ENCODE assay signal across 8 cellular contexts in genomic region chr1:45302505-45303331, GRCh38. TPM values are rescaled to one million over a fixed set of nuclear protein-coding genes. Genes with fewer than 3 reads are reported as not detected.
DNase-seq lines count a peak whose midpoint lies in the region; ATAC-seq, FAIRE-seq and TF ChIP-seq lines count a peak whose summit lies in the region.

No MANE protein-coding gene starts in this region.

- H3K36me3 ChIP-seq in K562 (ENCODE audit: control insufficient read depth, insufficient read depth, low read length) (no peaks in the 10 kb centered on the region), lower lobe of right lung (no peaks in the 10 kb centered on the region), transverse colon (no peaks in the 10 kb centered on the region)

- no TSS peak for BruUV-seq in K562 (replicated peaks; lab: Mats Ljungman, UMichigan)

- H3K79me2 ChIP-seq in K562 (ENCODE audit: control insufficient read depth, insufficient read depth, low read length) = peaks cover 9% of the 10 kb centered on the region; the same call in 2 of the 3 replicates

- no peak for FAIRE-seq in K562 (lab: Jason Lieb, UNC)

- H3K4me1 ChIP-seq in K562 (replicated peaks in 1 of 2; ENCODE audit: control insufficient read depth in 2 of 2, insufficient read depth in 2 of 2, low read length in 2 of 2) = peaks cover 24 to 30% of the 10 kb centered on the region in 2 experiments
- peaks cover 16% of the 10 kb centered on the region for H3K4me1 ChIP-seq in lower lobe of right lung
- peaks cover 8 to 16% (median 10%) of the 10 kb centered on the region in 4 donors for H3K4me1 ChIP-seq in transverse colon

- TF ChIP-seq EP300 in K562 (IDR thresholded peaks at IDR 0.05; ENCODE audit: low read length) (no peak), transverse colon (IDR thresholded peaks at IDR 0.05; ENCODE audit: low read depth) (no peak)

- H3K27ac ChIP-seq in K562 (ENCODE audit: extremely low read depth, low read depth, low read length) (peak overlapping the region; percentile 88), lower lobe of right lung (peak overlapping the region; percentile 85), transverse colon (peak overlapping the region; percentile 85 to 98 (median 92))

- no peaks in the 10 kb centered on the region for H3K9me1 ChIP-seq in K562 (ENCODE audit: control insufficient read depth, insufficient read depth, low read length)

- CTCF ChIA-PET in K562 (lab: Yijun Ruan, JAX; ENCODE audit: low intra/inter-chr PET ratio) = interaction anchor here (0.8 to 5.3 kb wide), 4 partner anchors 285 to 527 kb away, joined by 3 to 58 read pairs (median 14); partner anchors contain the start of gene RPS8

- H3K27ac Mint-ChIP-seq in activated T-cell treated with anti-CD3 and anti-CD28 coated beads, Interleukin-2, amount 50 U/mL, for 24 hours = peak overlapping the region; percentile 97

- H3K36me3 Mint-ChIP-seq in activated T-cell treated with anti-CD3 and anti-CD28 coated beads, Interleukin-2, amount 50 U/mL, for 24 hours (ENCODE audit: low read depth) = peaks cover 6% of the 10 kb centered on the region

- H3K9me3 ChIP-seq in K562 (replicated peaks; ENCODE audit: control insufficient read depth, insufficient read depth, low read depth, low read length) (no peaks in the 10 kb centered on the region), lower lobe of right lung (no peaks in the 10 kb centered on the region), transverse colon (no peaks in the 10 kb centered on the region)

- TF ChIP-seq POLR2A in K562 (conservative IDR thresholded peaks at IDR 0.05) (no peak), transverse colon (IDR thresholded peaks at IDR 0.05) (no peak)

- TF ChIP-seq RAD21 in K562 (CRISPR knock-in tag; conservative IDR thresholded peaks at IDR 0.05 in 1 of 2, IDR thresholded peaks at IDR 0.05 in 1 of 2) = no peak

- H3K4me3 ChIP-seq in K562 = peak overlapping the region; percentile 52
- peak overlapping the region; percentile 83 for H3K4me3 ChIP-seq in lower lobe of right lung
- H3K4me3 ChIP-seq in transverse colon = peak overlapping the region; percentile 16 to 94 (median 56)

- peak overlapping the region; percentile 85 to 93 for H3K9ac ChIP-seq in K562 (ENCODE audit: insufficient read depth in 1 of 2, low read depth in 2 of 2, low read length in 2 of 2)

- H3K27me3 ChIP-seq in K562 (ENCODE audit: control insufficient read depth in 2 of 2, insufficient read depth in 2 of 2, low read length in 2 of 2) (no peaks in the 10 kb centered on the region), lower lobe of right lung (ENCODE audit: low read depth) (no peaks in the 10 kb centered on the region), transverse colon (no peaks in the 10 kb centered on the region)

- intact Hi-C loops in K562 (cut with micrococcal nuclease) = loop anchor here (2.0 to 5.0 kb wide), 3 partner anchors 70 to 570 kb away; partner anchors contain the start of gene RNU5D-1
- intact Hi-C loops in lower lobe of right lung (cut with DNase I) = no loop called here
- intact Hi-C loops in transverse colon (cut with DNase I; ENCODE audit: low total_unique reads) = loop anchor here (5.0 kb wide), 1 partner anchor 525 kb away; the partner anchor contains the start of gene RPS8
- intact Hi-C loops in posterior cingulate gyrus (cut with DNase I) = loop anchor here (1.0 to 10.0 kb wide), 4 partner anchors 38 to 568 kb away; partner anchors contain the start of genes KIF2C, MUTYH, RNU5D-1 and TOE1

- no peak for DNase-seq in activated T-cell treated with anti-CD3 and anti-CD28 coated beads, Interleukin-2, amount 50 U/mL, for 24 hours
- no peak for DNase-seq in activated T-cell treated with anti-CD3 and anti-CD28 coated beads, Interleukin-2, amount 50 U/mL, for 1 hour
- DNase-seq in K562 (ENCODE audit: extremely low read depth in 1 of 4, low spot score in 3 of 4) (no peak), lower lobe of right lung (no peak), transverse colon (no peak), posterior cingulate gyrus (no peak)
- no peak for DNase-seq in NK-92 treated with Interleukin-12 subunit alpha and Interleukin-12 subunit beta, amount 100 ng/mL, for 24 hours (lab: John Stamatoyannopoulos, UW)

- peak overlapping the region; percentile 86 for H2AFZ ChIP-seq in K562 (ENCODE audit: low read depth, low read length)

- 49% methylated on average over 25 of the region's 25 CpGs for WGBS in K562 (ENCODE audit: insufficient coverage, low coverage, missing lambda C conversion rate)
- WGBS in transverse colon (ENCODE audit: low coverage in 1 of 2), 2 donors = 59 to 81% methylated on average over 6 to 25 of the region's 25 CpGs

- ATAC-seq in K562 (peak; percentile 0; the same call in 2 of the 3 replicates), lower lobe of right lung (peak in 1 of 2 donors; percentile 0), HG02852 (IDR thresholded peaks at IDR 0.05; ENCODE audit: unreplicated experiment) (no peak)

- peak overlapping the region; percentile 82 for H3K4me2 ChIP-seq in K562 (ENCODE audit: insufficient read depth, low read length)

- H4K20me1 ChIP-seq in K562 (replicated peaks; ENCODE audit: control insufficient read depth, insufficient read depth, low read length) = no peaks in the 10 kb centered on the region

- in situ Hi-C loops in K562 (cut with MboI) = loop anchor here (5.0 to 10.0 kb wide), 4 partner anchors 290 to 578 kb away; partner anchors contain the start of genes HECTD3, PTCH2 and UROD
- in situ Hi-C loops in transverse colon (cut with MboI; ENCODE audit: low pct_ligation_motif_present in 1 of 4, low pct_unique_long_range_greater_than_20kb in 1 of 4, low sequenced_read_pairs in 3 of 4) = loop anchor here in 3 of 4 donors (5.0 to 25.0 kb wide), 4 partner anchors 285 to 515 kb away; partner anchors contain the start of genes BEST4 (in 2 of the 3), RPS8 (in 2 of the 3), HECTD3 (in 1 of the 3) and PTCH2 (in 1 of the 3)

- H3K9me3 Mint-ChIP-seq in activated T-cell treated with anti-CD3 and anti-CD28 coated beads, Interleukin-2, amount 50 U/mL, for 24 hours = no peaks in the 10 kb centered on the region

- H3K4me1 Mint-ChIP-seq in activated T-cell treated with anti-CD3 and anti-CD28 coated beads, Interleukin-2, amount 50 U/mL, for 24 hours (ENCODE audit: low read depth) = peaks cover 44% of the 10 kb centered on the region

- TF ChIP-seq CTCF in K562 (IDR thresholded peaks at IDR 0.05 in 2 of 3, conservative IDR thresholded peaks at IDR 0.05 in 1 of 3; ENCODE audit: insufficient read depth in 2 of 3, low read depth in 1 of 3, low read length in 3 of 3) = no peak
- TF ChIP-seq CTCF in lower lobe of right lung (IDR thresholded peaks at IDR 0.05) = no peak
- no peak for TF ChIP-seq CTCF in transverse colon (IDR thresholded peaks at IDR 0.05)

- H3K4me3 Mint-ChIP-seq in activated T-cell treated with anti-CD3 and anti-CD28 coated beads, Interleukin-2, amount 50 U/mL, for 24 hours = peak overlapping the region; percentile 89

- POLR2A ChIA-PET in K562 (lab: Yijun Ruan, JAX) = interaction anchor here (0.6 to 8.7 kb wide), 28 partner anchors 8 to 581 kb away, joined by 3 to 113 read pairs (median 4); partner anchors contain the start of genes HECTD3, MUTYH, PLK3 and PRDX1

- H3K27me3 Mint-ChIP-seq in activated T-cell treated with anti-CD3 and anti-CD28 coated beads, Interleukin-2, amount 50 U/mL, for 24 hours = no peaks in the 10 kb centered on the region

RNA-seq across cellular contexts. Expression of gene HPDL, which starts 24.0 kb away (rescaled TPM):
- total RNA-seq in K562 (2011; cell fraction: chromatin; rRNA removed; ENCODE audit: low replicate concordance) = not detected in 2 replicates
- not detected in 2 replicates for total RNA-seq in K562 (2011; cell fraction: nucleolus; rRNA removed)
- total RNA-seq in K562 (2011; cell fraction: nucleoplasm; rRNA removed) = not detected in 2 replicates
- total RNA-seq in K562 (2014; rRNA removed) = not detected in 2 replicates
- not detected in 2 replicates for total RNA-seq in K562 (2014; rRNA removed; fragmentation: Illumina TruSeq; extraction: Trizol)
- not detected in 2 replicates for total RNA-seq in K562 (2015; rRNA removed; fragmentation: Illumina TruSeq; extraction: Trizol)
- total RNA-seq in K562 (2021) = not detected in 2 replicates
- polyA plus RNA-seq in K562 (2011; rRNA removed) = not detected in 2 replicates
- polyA plus RNA-seq in K562 (2011; cell fraction: cytosol; rRNA removed) = not detected in 2 replicates
- polyA plus RNA-seq in K562 (2011; cell fraction: nucleus; rRNA removed) = not detected in 2 replicates
- polyA plus RNA-seq in K562 (2012) = 0.04 and 0.28 TPM in 2 replicates
- not detected in 2 replicates for polyA plus RNA-seq in K562 (2014; fragmentation: Illumina TruSeq; extraction: Trizol)
- not detected for polyA plus RNA-seq in K562 (2014; fragmentation: Nextera tagmentation; extraction: Ambion mirVana)
- not detected in 2 replicates for polyA plus RNA-seq in K562 (2014; rRNA removed)
- not detected in 2 replicates for polyA minus RNA-seq in K562 (2011; rRNA and poly(A)+ RNA removed)
- not detected in 2 replicates for polyA minus RNA-seq in K562 (2011; cell fraction: cytosol; rRNA and poly(A)+ RNA removed)
- polyA minus RNA-seq in K562 (2011; cell fraction: nucleus; rRNA and poly(A)+ RNA removed) = not detected in 2 replicates
- total RNA-seq in lower lobe of right lung = not detected
- 1 to 10 TPM; 2.6 to 7.8 (median 4.3) TPM for total RNA-seq in transverse colon

RNA-seq across cellular contexts. Expression of gene TOE1, which starts 37.3 kb away (rescaled TPM):
- 34.1 and 86.1 TPM in 2 replicates for total RNA-seq in K562 (2011; cell fraction: chromatin; rRNA removed; ENCODE audit: low replicate concordance)
- 66.0 and 68.2 TPM in 2 replicates for total RNA-seq in K562 (2011; cell fraction: nucleolus; rRNA removed)
- 40.8 and 44.2 TPM in 2 replicates for total RNA-seq in K562 (2011; cell fraction: nucleoplasm; rRNA removed)
- total RNA-seq in K562 (2014; rRNA removed) = 36.7 and 46.9 TPM in 2 replicates
- 25.0 and 32.1 TPM in 2 replicates for total RNA-seq in K562 (2014; rRNA removed; fragmentation: Illumina TruSeq; extraction: Trizol)
- 46.5 and 46.9 TPM in 2 replicates for total RNA-seq in K562 (2015; rRNA removed; fragmentation: Illumina TruSeq; extraction: Trizol)
- 32.5 and 33.9 TPM in 2 replicates for total RNA-seq in K562 (2021)
- polyA plus RNA-seq in K562 (2011; rRNA removed) = 30.4 and 36.0 TPM in 2 replicates
- polyA plus RNA-seq in K562 (2011; cell fraction: cytosol; rRNA removed) = 33.1 and 54.6 TPM in 2 replicates
- 75.7 and 103 TPM in 2 replicates for polyA plus RNA-seq in K562 (2011; cell fraction: nucleus; rRNA removed)
- polyA plus RNA-seq in K562 (2012) = 25.2 and 34.6 TPM in 2 replicates
- polyA plus RNA-seq in K562 (2014; fragmentation: Illumina TruSeq; extraction: Trizol) = 40.1 and 47.2 TPM in 2 replicates
- 10 to 100 TPM; 59.8 to 85.7 TPM for polyA plus RNA-seq in K562 (2014; fragmentation: Nextera tagmentation; extraction: Ambion mirVana)
- polyA plus RNA-seq in K562 (2014; rRNA removed) = 38.0 and 44.8 TPM in 2 replicates
- polyA minus RNA-seq in K562 (2011; rRNA and poly(A)+ RNA removed) = 38.1 and 72.9 TPM in 2 replicates
- polyA minus RNA-seq in K562 (2011; cell fraction: cytosol; rRNA and poly(A)+ RNA removed) = 21.1 and 35.7 TPM in 2 replicates
- 39.9 and 47.7 TPM in 2 replicates for polyA minus RNA-seq in K562 (2011; cell fraction: nucleus; rRNA and poly(A)+ RNA removed)
- 11.5 TPM for total RNA-seq in lower lobe of right lung
- 10 to 100 TPM in 3 of 4 donors, 1 to 10 TPM in 1; 4.8 to 58.7 (median 16.4) TPM for total RNA-seq in transverse colon

RNA-seq across cellular contexts. Expression of gene MUTYH, which starts 37.5 kb away (rescaled TPM):
- 71.8 and 131 TPM in 2 replicates for total RNA-seq in K562 (2011; cell fraction: chromatin; rRNA removed; ENCODE audit: low replicate concordance)
- total RNA-seq in K562 (2011; cell fraction: nucleolus; rRNA removed) = 89.7 and 95.8 TPM in 2 replicates
- total RNA-seq in K562 (2011; cell fraction: nucleoplasm; rRNA removed) = 74.4 and 78.0 TPM in 2 replicates
- total RNA-seq in K562 (2014; rRNA removed) = 32.1 and 36.8 TPM in 2 replicates
- total RNA-seq in K562 (2014; rRNA removed; fragmentation: Illumina TruSeq; extraction: Trizol) = 13.0 and 16.5 TPM in 2 replicates
- 26.8 and 29.0 TPM in 2 replicates for total RNA-seq in K562 (2015; rRNA removed; fragmentation: Illumina TruSeq; extraction: Trizol)
- 36.1 and 37.8 TPM in 2 replicates for total RNA-seq in K562 (2021)
- polyA plus RNA-seq in K562 (2011; rRNA removed) = 23.6 and 39.9 TPM in 2 replicates
- 31.3 and 41.8 TPM in 2 replicates for polyA plus RNA-seq in K562 (2011; cell fraction: cytosol; rRNA removed)
- polyA plus RNA-seq in K562 (2011; cell fraction: nucleus; rRNA removed) = 190 and 211 TPM in 2 replicates
- polyA plus RNA-seq in K562 (2012) = 30.0 and 54.0 TPM in 2 replicates
- polyA plus RNA-seq in K562 (2014; fragmentation: Illumina TruSeq; extraction: Trizol) = 32.7 and 35.6 TPM in 2 replicates
- polyA plus RNA-seq in K562 (2014; fragmentation: Nextera tagmentation; extraction: Ambion mirVana) = 1 to 10 TPM; 3.4 to 6.2 TPM
- polyA plus RNA-seq in K562 (2014; rRNA removed) = 46.2 and 53.5 TPM in 2 replicates
- 18.2 and 19.1 TPM in 2 replicates for polyA minus RNA-seq in K562 (2011; rRNA and poly(A)+ RNA removed)
- polyA minus RNA-seq in K562 (2011; cell fraction: cytosol; rRNA and poly(A)+ RNA removed) = 9.2 and 10.9 TPM in 2 replicates
- polyA minus RNA-seq in K562 (2011; cell fraction: nucleus; rRNA and poly(A)+ RNA removed) = 20.3 and 32.9 TPM in 2 replicates
- total RNA-seq in lower lobe of right lung = 23.7 TPM
- 10 to 100 TPM; 28.7 to 78.2 (median 49.0) TPM for total RNA-seq in transverse colon
